Comparison of ENCODE assay signal across 8 cellular contexts in genomic region chr17:75897076-75898019, GRCh38. TPM values are rescaled to one million over a fixed set of nuclear protein-coding genes. Genes with fewer than 3 reads are reported as not detected.
DNase-seq lines count a peak whose midpoint lies in the region; ATAC-seq and TF ChIP-seq lines count a peak whose summit lies in the region.

No MANE protein-coding gene starts in this region.

- H3K9ac ChIP-seq in iPS-18a (ENCODE audit: low read length) = peak overlapping the region; percentile 32

- peak overlapping the region; percentile 81 for H3K4me3 Mint-ChIP-seq in activated CD4-positive, alpha-beta memory T cell treated with anti-CD3 and anti-CD28 coated beads, Interleukin-2, amount 10 ng/mL, durations not matched to agents 7 days and 5 days
- peak overlapping the region; percentile 60 to 78 for H3K4me3 Mint-ChIP-seq in stimulated activated naive B cell treated with anti-CD40 and anti-IgM and Interleukin-4, amounts not matched to agents 10 μg/mL and 1 μg/mL and 100 μg/mL, for 72 hours

- CTCF ChIA-PET in activated CD4-positive, alpha-beta memory T cell treated with anti-CD3 and anti-CD28 coated beads, Interleukin-2, amount 10 ng/mL, durations not matched to agents 7 days and 5 days (lab: Charles Lee) = interaction anchor here (0.5 to 6.7 kb wide), 23 partner anchors 8 to 144 kb away, joined by 3 to 42 read pairs (median 4); partner anchors contain the start of genes GALK1, TRIM47, UNC13D and WBP2

- DNase-seq in HFF-Myc (ENCODE audit: extremely low read depth, low read depth) (no peak), hepatic stellate cell (ENCODE audit: low spot score) (no peak), NCI-H1930 (lab: John Stamatoyannopoulos, UW) (no peak), OCI-M2 (lab: John Stamatoyannopoulos, UW; ENCODE audit: unreplicated experiment) (no peak)
- no peak for DNase-seq in activated CD4-positive, alpha-beta memory T cell treated with anti-CD3 and anti-CD28 coated beads, Interleukin-2, amount 10 ng/mL, durations not matched to agents 7 days and 5 days
- no peak for DNase-seq in stimulated activated naive B cell treated with anti-CD40 and anti-IgM and Interleukin-4, amounts not matched to agents 10 μg/mL and 1 μg/mL and 100 μg/mL, for 72 hours

- H3K36me3 Mint-ChIP-seq in activated CD4-positive, alpha-beta memory T cell treated with anti-CD3 and anti-CD28 coated beads, Interleukin-2, amount 10 ng/mL, durations not matched to agents 7 days and 5 days (ENCODE audit: low read depth) = peaks cover 17% of the 10 kb centered on the region
- peaks cover 30 to 50% of the 10 kb centered on the region in 2 donors for H3K36me3 Mint-ChIP-seq in stimulated activated naive B cell treated with anti-CD40 and anti-IgM and Interleukin-4, amounts not matched to agents 10 μg/mL and 1 μg/mL and 100 μg/mL, for 72 hours

- no peak overlapping the region for H3K27ac ChIP-seq in iPS-18a (ENCODE audit: low read length)

- H3K4me1 Mint-ChIP-seq in activated CD4-positive, alpha-beta memory T cell treated with anti-CD3 and anti-CD28 coated beads, Interleukin-2, amount 10 ng/mL, durations not matched to agents 7 days and 5 days = peaks cover 24% of the 10 kb centered on the region
- H3K4me1 Mint-ChIP-seq in stimulated activated naive B cell treated with anti-CD40 and anti-IgM and Interleukin-4, amounts not matched to agents 10 μg/mL and 1 μg/mL and 100 μg/mL, for 72 hours = peaks cover 26 to 47% of the 10 kb centered on the region in 2 donors

- no peak for ATAC-seq in stimulated activated naive B cell treated with anti-CD40 and anti-IgM and Interleukin-4, amounts not matched to agents 10 μg/mL and 1 μg/mL and 100 μg/mL, for 72 hours (replicated peaks)
- ATAC-seq in GM21381 (IDR thresholded peaks at IDR 0.05; ENCODE audit: unreplicated experiment) = no peak

- peaks cover 31% of the 10 kb centered on the region for H3K36me3 ChIP-seq in iPS-18a (ENCODE audit: control insufficient read depth, low read depth, low read length)

- no peaks in the 10 kb centered on the region for H3K9me3 Mint-ChIP-seq in activated CD4-positive, alpha-beta memory T cell treated with anti-CD3 and anti-CD28 coated beads, Interleukin-2, amount 10 ng/mL, durations not matched to agents 7 days and 5 days
- no peaks in the 10 kb centered on the region for H3K9me3 Mint-ChIP-seq in stimulated activated naive B cell treated with anti-CD40 and anti-IgM and Interleukin-4, amounts not matched to agents 10 μg/mL and 1 μg/mL and 100 μg/mL, for 72 hours

- no peak for TF ChIP-seq CTCF in HFF-Myc (IDR thresholded peaks at IDR 0.05; ENCODE audit: low read depth, low read length, missing control alignments)

- H3K27me3 Mint-ChIP-seq in activated CD4-positive, alpha-beta memory T cell treated with anti-CD3 and anti-CD28 coated beads, Interleukin-2, amount 10 ng/mL, durations not matched to agents 7 days and 5 days = no peaks in the 10 kb centered on the region
- no peaks in the 10 kb centered on the region for H3K27me3 Mint-ChIP-seq in stimulated activated naive B cell treated with anti-CD40 and anti-IgM and Interleukin-4, amounts not matched to agents 10 μg/mL and 1 μg/mL and 100 μg/mL, for 72 hours

- POLR2A ChIA-PET in activated CD4-positive, alpha-beta memory T cell treated with anti-CD3 and anti-CD28 coated beads, Interleukin-2, amount 10 ng/mL, durations not matched to agents 7 days and 5 days (lab: Charles Lee) = interaction anchor here (0.8 to 8.4 kb wide), 24 partner anchors 8 to 373 kb away, joined by 3 to 151 read pairs (median 7); partner anchors contain the start of genes EXOC7, FBF1, GALK1 and MRPL38

- peaks cover 10% of the 10 kb centered on the region for H3K4me1 ChIP-seq in iPS-18a (ENCODE audit: control insufficient read depth, low read depth, low read length)

- no peaks in the 10 kb centered on the region for H3K9me3 ChIP-seq in iPS-18a (ENCODE audit: control insufficient read depth, low read depth, low read length)

- H3K4me3 ChIP-seq in HFF-Myc (replicated peaks; ENCODE audit: low read depth, low read length) = peak overlapping the region; percentile 74
- H3K4me3 ChIP-seq in iPS-18a (ENCODE audit: low read length) = peak overlapping the region; percentile 61

- H3K27me3 ChIP-seq in iPS-18a (ENCODE audit: control insufficient read depth, insufficient read depth, low read length) = no peaks in the 10 kb centered on the region

- H3K27ac Mint-ChIP-seq in activated CD4-positive, alpha-beta memory T cell treated with anti-CD3 and anti-CD28 coated beads, Interleukin-2, amount 10 ng/mL, durations not matched to agents 7 days and 5 days = peak overlapping the region; percentile 68
- H3K27ac Mint-ChIP-seq in stimulated activated naive B cell treated with anti-CD40 and anti-IgM and Interleukin-4, amounts not matched to agents 10 μg/mL and 1 μg/mL and 100 μg/mL, for 72 hours = peak overlapping the region; percentile 81

RNA-seq across cellular contexts. Expression of gene TRIM65, which starts 0.6 kb away (rescaled TPM):
- 10 to 100 TPM; 24.9 to 26.1 TPM for total RNA-seq in activated CD4-positive, alpha-beta memory T cell treated with anti-CD3 and anti-CD28 coated beads, Interleukin-2, amount 10 ng/mL, durations not matched to agents 7 days and 5 days

RNA-seq across cellular contexts. Expression of gene MRPL38, which starts 7.3 kb away (rescaled TPM):
- 10 to 100 TPM; 79.9 to 85.0 TPM for total RNA-seq in activated CD4-positive, alpha-beta memory T cell treated with anti-CD3 and anti-CD28 coated beads, Interleukin-2, amount 10 ng/mL, durations not matched to agents 7 days and 5 days

RNA-seq across cellular contexts. Expression of gene TRIM47, which starts 19.0 kb away (rescaled TPM):
- 10 to 100 TPM; 31.9 to 33.8 TPM for total RNA-seq in activated CD4-positive, alpha-beta memory T cell treated with anti-CD3 and anti-CD28 coated beads, Interleukin-2, amount 10 ng/mL, durations not matched to agents 7 days and 5 days

RNA-seq across cellular contexts. Expression of gene WBP2, which starts 42.2 kb away (rescaled TPM):
- total RNA-seq in activated CD4-positive, alpha-beta memory T cell treated with anti-CD3 and anti-CD28 coated beads, Interleukin-2, amount 10 ng/mL, durations not matched to agents 7 days and 5 days = 100 to 1,000 TPM; 107 to 114 TPM

RNA-seq across cellular contexts. Expression of gene FBF1, which starts 43.5 kb away (rescaled TPM):
- total RNA-seq in activated CD4-positive, alpha-beta memory T cell treated with anti-CD3 and anti-CD28 coated beads, Interleukin-2, amount 10 ng/mL, durations not matched to agents 7 days and 5 days = 10 to 100 TPM; 19.8 to 21.1 TPM
